1 cellular context compared by ENCODE assay signal in the genomic region with DNA sequence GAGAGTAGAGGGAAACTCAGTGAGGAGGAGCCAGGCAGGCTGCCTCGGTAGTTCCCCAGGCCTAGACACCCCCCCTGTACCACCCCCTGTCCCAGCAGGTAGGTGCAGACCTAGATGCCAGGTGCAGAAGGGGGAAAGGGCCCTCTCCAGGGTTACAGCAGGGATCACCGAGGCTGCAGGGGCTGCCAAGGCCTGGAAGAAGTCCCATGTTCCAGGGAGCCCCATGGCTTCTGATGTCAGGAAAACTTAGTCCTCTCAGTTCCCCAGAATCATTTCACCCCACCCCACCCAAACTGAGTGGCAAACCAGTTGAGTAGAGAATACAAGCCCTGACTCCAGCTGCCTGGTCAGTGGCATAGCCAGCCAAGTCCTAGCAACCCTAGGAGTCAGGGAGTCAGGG.
TF ChIP-seq lines count a peak whose summit lies in the region.

No MANE protein-coding gene starts in this region.

TF ChIP-seq in WTC11, 78 proteins besides CTCF, POLR2A, EP300 and RAD21 (continued from another document):
- TF ChIP-seq FOXP4 (CRISPR knock-in tag; IDR thresholded peaks at IDR 0.05): no peak
- no peak for TF ChIP-seq JAZF1 (CRISPR knock-in tag; IDR thresholded peaks at IDR 0.05)
- TF ChIP-seq, protein P1, sequence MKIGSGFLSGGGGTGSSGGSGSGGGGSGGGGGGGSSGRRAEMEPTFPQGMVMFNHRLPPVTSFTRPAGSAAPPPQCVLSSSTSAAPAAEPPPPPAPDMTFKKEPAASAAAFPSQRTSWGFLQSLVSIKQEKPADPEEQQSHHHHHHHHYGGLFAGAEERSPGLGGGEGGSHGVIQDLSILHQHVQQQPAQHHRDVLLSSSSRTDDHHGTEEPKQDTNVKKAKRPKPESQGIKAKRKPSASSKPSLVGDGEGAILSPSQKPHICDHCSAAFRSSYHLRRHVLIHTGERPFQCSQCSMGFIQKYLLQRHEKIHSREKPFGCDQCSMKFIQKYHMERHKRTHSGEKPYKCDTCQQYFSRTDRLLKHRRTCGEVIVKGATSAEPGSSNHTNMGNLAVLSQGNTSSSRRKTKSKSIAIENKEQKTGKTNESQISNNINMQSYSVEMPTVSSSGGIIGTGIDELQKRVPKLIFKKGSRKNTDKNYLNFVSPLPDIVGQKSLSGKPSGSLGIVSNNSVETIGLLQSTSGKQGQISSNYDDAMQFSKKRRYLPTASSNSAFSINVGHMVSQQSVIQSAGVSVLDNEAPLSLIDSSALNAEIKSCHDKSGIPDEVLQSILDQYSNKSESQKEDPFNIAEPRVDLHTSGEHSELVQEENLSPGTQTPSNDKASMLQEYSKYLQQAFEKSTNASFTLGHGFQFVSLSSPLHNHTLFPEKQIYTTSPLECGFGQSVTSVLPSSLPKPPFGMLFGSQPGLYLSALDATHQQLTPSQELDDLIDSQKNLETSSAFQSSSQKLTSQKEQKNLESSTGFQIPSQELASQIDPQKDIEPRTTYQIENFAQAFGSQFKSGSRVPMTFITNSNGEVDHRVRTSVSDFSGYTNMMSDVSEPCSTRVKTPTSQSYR (CRISPR knock-in tag; IDR thresholded peaks at IDR 0.05): no peak
- no peak for TF ChIP-seq ATF2 (CRISPR knock-in tag; IDR thresholded peaks at IDR 0.05; ENCODE audit: borderline replicate concordance, low read depth)
- TF ChIP-seq GABPB1 (CRISPR knock-in tag; IDR thresholded peaks at IDR 0.05): no peak
